In the genomic region with DNA sequence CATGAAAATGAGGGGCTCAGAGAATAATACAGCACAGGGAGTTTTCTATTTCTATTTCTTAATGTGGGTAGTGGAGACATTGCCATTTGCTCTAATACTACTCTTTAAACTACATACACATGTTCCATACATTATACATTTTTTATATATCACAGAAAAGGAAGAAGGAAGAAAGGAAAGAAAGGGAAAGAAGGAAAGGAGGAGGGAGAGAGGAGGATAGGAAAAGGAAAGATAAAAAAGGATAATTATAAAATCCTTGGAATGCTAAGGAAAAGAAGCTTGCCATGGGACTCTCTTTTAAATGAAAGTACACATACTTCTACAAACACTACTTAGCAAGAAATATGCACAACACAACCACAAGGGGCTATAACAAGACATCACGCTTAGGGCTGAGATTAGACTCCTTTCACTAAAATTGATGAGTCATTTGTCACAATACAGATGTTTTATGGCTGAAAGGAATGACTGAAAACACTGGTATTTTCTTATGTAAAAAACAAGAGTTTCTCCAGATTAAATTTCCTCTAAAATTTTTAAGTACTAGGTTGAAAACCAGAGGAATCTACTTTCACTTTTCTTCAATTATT, we compare ENCODE assay signal across 1 cellular context.
TF ChIP-seq lines count a peak whose summit lies in the region.

No MANE protein-coding gene starts in this region.

TF ChIP-seq in GM23338, 12 proteins besides CTCF, POLR2A, EP300 and RAD21 (continued from another document):
- TF ChIP-seq, protein P1, sequence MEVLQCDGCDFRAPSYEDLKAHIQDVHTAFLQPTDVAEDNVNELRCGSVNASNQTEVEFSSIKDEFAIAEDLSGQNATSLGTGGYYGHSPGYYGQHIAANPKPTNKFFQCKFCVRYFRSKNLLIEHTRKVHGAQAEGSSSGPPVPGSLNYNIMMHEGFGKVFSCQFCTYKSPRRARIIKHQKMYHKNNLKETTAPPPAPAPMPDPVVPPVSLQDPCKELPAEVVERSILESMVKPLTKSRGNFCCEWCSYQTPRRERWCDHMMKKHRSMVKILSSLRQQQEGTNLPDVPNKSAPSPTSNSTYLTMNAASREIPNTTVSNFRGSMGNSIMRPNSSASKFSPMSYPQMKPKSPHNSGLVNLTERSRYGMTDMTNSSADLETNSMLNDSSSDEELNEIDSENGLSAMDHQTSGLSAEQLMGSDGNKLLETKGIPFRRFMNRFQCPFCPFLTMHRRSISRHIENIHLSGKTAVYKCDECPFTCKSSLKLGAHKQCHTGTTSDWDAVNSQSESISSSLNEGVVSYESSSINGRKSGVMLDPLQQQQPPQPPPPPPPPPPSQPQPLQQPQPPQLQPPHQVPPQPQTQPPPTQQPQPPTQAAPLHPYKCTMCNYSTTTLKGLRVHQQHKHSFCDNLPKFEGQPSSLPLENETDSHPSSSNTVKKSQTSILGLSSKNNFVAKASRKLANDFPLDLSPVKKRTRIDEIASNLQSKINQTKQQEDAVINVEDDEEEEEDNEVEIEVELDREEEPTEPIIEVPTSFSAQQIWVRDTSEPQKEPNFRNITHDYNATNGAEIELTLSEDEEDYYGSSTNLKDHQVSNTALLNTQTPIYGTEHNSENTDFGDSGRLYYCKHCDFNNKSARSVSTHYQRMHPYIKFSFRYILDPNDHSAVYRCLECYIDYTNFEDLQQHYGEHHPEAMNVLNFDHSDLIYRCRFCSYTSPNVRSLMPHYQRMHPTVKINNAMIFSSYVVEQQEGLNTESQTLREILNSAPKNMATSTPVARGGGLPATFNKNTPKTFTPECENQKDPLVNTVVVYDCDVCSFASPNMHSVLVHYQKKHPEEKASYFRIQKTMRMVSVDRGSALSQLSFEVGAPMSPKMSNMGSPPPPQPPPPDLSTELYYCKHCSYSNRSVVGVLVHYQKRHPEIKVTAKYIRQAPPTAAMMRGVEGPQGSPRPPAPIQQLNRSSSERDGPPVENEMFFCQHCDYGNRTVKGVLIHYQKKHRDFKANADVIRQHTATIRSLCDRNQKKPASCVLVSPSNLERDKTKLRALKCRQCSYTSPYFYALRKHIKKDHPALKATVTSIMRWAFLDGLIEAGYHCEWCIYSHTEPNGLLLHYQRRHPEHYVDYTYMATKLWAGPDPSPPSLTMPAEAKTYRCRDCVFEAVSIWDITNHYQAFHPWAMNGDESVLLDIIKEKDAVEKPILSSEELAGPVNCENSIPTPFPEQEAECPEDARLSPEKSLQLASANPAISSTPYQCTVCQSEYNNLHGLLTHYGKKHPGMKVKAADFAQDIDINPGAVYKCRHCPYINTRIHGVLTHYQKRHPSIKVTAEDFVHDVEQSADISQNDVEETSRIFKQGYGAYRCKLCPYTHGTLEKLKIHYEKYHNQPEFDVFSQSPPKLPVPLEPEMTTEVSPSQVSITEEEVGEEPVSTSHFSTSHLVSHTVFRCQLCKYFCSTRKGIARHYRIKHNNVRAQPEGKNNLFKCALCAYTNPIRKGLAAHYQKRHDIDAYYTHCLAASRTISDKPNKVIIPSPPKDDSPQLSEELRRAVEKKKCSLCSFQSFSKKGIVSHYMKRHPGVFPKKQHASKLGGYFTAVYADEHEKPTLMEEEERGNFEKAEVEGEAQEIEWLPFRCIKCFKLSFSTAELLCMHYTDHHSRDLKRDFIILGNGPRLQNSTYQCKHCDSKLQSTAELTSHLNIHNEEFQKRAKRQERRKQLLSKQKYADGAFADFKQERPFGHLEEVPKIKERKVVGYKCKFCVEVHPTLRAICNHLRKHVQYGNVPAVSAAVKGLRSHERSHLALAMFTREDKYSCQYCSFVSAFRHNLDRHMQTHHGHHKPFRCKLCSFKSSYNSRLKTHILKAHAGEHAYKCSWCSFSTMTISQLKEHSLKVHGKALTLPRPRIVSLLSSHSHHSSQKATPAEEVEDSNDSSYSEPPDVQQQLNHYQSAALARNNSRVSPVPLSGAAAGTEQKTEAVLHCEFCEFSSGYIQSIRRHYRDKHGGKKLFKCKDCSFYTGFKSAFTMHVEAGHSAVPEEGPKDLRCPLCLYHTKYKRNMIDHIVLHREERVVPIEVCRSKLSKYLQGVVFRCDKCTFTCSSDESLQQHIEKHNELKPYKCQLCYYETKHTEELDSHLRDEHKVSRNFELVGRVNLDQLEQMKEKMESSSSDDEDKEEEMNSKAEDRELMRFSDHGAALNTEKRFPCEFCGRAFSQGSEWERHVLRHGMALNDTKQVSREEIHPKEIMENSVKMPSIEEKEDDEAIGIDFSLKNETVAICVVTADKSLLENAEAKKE (CRISPR knock-in tag; IDR thresholded peaks at IDR 0.05), result no peak
- no peak for TF ChIP-seq NANOG (IDR thresholded peaks at IDR 0.05; ENCODE audit: borderline replicate concordance)
- no peak for TF ChIP-seq STAT1 (IDR thresholded peaks at IDR 0.05; ENCODE audit: unreplicated experiment)
TF ChIP-seq in GM23338: peak in this region for 0.
